ENCODE assay signal across 21 cellular contexts in the genomic region with DNA sequence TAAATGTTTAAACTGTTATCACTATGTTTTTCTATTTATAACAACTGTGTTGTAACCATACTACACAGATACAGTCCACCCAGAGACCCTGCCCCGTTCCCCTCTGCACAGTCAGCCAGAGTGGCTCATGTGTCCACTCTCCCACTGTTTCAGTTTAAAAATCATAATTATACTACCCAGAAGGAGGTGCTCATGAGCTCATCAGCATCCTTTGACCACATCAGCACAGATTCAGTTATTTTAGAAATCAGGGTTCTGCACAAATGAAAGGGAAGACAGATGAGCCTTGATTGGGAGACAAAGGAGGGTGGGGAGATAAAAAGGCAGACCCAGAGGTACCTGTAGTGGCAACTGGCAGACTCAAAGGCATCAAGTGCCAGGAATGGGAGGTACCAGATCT.
"Had no signal": no experiment of that assay in that cellular context is flagged by ENCODE, and none has a peak within 500 bp of the region (broad histone marks: within the 10 kb centered on the region; RNA-seq: fewer than 3 reads in every experiment).

No MANE protein-coding gene starts in this region.

- H3K27ac Mint-ChIP-seq: activated naive CD8-positive, alpha-beta T cell; mesothelial cell of epicardium; naive B cell; nephron progenitor cell had no signal

- ATAC-seq: heart right ventricle, right lobe of liver had no signal

- FAIRE-seq: bronchial epithelial cell had no signal

- H3K9me3 ChIP-seq: colonic mucosa, heart right ventricle, neutrophil, right lobe of liver, tibial nerve had no signal

- DNase-seq: activated CD4-positive, alpha-beta T cell treated with anti-CD3 and anti-CD28 coated beads for 48 hours; activated CD4-positive, alpha-beta T cell treated with anti-CD3 and anti-CD28 coated beads, Interleukin-2, amount 50 U/mL, for 48 hours; activated CD8-positive, alpha-beta memory T cell treated with anti-CD3 and anti-CD28 coated beads for 24 hours; activated effector memory CD4-positive, alpha-beta T cell treated with Interleukin-2 at 50 U/mL for 16 hours; activated naive CD4-positive, alpha-beta T cell treated with Interleukin-2 at 50 U/mL for 16 hours; anterior cingulate cortex; colonic mucosa; effector memory CD4-positive, alpha-beta T cell; erythroblast; foreskin fibroblast; heart right ventricle; naive B cell; nephron progenitor cell; right lobe of liver; stimulated activated CD4-positive, alpha-beta T cell treated with anti-CD3 and anti-CD28 coated beads, Interleukin-2, amount 100 ng/mL, for 48 hours; stimulated activated naive CD4-positive, alpha-beta T cell treated with Interleukin-2 at 50 U/mL for 16 hours had no signal

- H3K36me3 ChIP-seq: colonic mucosa, heart right ventricle, neutrophil, right lobe of liver, tibial nerve had no signal

- H3K4me3 ChIP-seq: colonic mucosa, heart right ventricle, right lobe of liver, tibial nerve had no signal

- H3K9me3 Mint-ChIP-seq: mesothelial cell of epicardium, naive B cell, nephron progenitor cell had no signal

- H3K27ac ChIP-seq: colonic mucosa, heart right ventricle, neutrophil, right lobe of liver, tibial nerve had no signal

- H3K4me1 Mint-ChIP-seq: naive B cell had no signal

- H3K4me3 Mint-ChIP-seq: activated naive CD8-positive, alpha-beta T cell; mesothelial cell of epicardium; naive B cell; nephron progenitor cell had no signal

- H3K36me3 Mint-ChIP-seq: activated naive CD8-positive, alpha-beta T cell; mesothelial cell of epicardium; naive B cell had no signal

- H3K27me3 ChIP-seq: colonic mucosa, neutrophil, right lobe of liver, tibial nerve had no signal

- H3K4me1 ChIP-seq: colonic mucosa, heart right ventricle, right lobe of liver, tibial nerve had no signal
